28 cellular contexts compared by ENCODE assay signal in the genomic region with DNA sequence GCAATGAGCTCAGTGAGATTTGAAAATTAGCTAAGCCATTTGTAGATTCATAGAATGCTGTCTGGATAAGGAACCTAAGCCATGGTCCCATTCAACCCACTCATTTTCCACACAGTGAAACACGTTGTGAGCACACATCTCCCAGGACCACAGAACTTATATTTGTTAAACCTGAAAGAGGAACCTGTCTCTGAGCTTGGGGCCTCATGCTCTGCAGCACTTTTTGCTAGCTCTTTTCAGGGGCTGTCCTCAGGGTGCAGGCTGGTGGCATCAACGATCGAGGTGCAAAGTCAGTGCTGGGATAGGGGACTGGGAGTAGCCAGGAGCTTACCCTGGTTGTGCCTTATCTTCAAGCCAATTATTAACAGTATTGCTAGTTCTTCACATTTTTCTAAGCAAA. TPM values are rescaled to one million over a fixed set of nuclear protein-coding genes. Genes with fewer than 3 reads are reported as not detected.
"Had no signal": no experiment of that assay in that cellular context is flagged by ENCODE, and none has a peak within 500 bp of the region (broad histone marks: within the 10 kb centered on the region; RNA-seq: fewer than 3 reads in every experiment).

No MANE protein-coding gene starts in this region.

- DNase-seq: islet precursor cell; left ventricle myocardium inferior; mesendoderm; naive B cell; natural killer cell; nephron progenitor cell; occipital lobe; right lobe of liver; stimulated activated CD4-positive, alpha-beta T cell treated with anti-CD3 and anti-CD28 coated beads, Interleukin-1b, Interleukin-23, amount 100 ng/mL, for 48 hours; stimulated activated CD4-positive, alpha-beta T cell treated with anti-CD3 and anti-CD28 coated beads, Interleukin-2, amount 100 ng/mL, for 48 hours; stimulated activated CD4-positive, alpha-beta T cell treated with anti-CD3 and anti-CD28 coated beads, Interleukin-4, amount 100 ng/mL, for 4 hours; stimulated activated naive CD4-positive, alpha-beta T cell; tibial artery; uterus had no signal

- H3K27me3 ChIP-seq: neural progenitor cell, right atrium auricular region, right lobe of liver, uterus had no signal

- H3K36me3 Mint-ChIP-seq: mesothelial cell of epicardium, naive B cell, natural killer cell, neural progenitor cell, type B pancreatic cell had no signal

- H3K4me3 Mint-ChIP-seq: mesothelial cell of epicardium; naive B cell; natural killer cell; nephron progenitor cell; neural progenitor cell; stimulated activated naive CD8-positive, alpha-beta T cell treated with anti-CD3 and anti-CD28 coated beads, Interleukin-15, Interleukin-2, amounts not matched to agents 100 ng/mL and 50 ng/mL, for 24 hours; type B pancreatic cell had no signal

- H3K9me3 ChIP-seq: left ventricle myocardium inferior, neutrophil, right atrium auricular region, right lobe of liver, suprapubic skin, thoracic aorta, tibial artery, uterus had no signal

- H3K27ac ChIP-seq: left ventricle myocardium inferior, neural progenitor cell, neutrophil, parathyroid adenoma, right atrium auricular region, right lobe of liver, suprapubic skin, thoracic aorta, tibial artery, uterus had no signal

- H3K4me3 ChIP-seq: left ventricle myocardium inferior, lung, neural progenitor cell, right atrium auricular region, right lobe of liver, smooth muscle cell, suprapubic skin, thoracic aorta, tibial artery, uterus had no signal

- ATAC-seq: natural killer cell, right lobe of liver had no signal

- H3K9me3 Mint-ChIP-seq: mesothelial cell of epicardium; naive B cell; natural killer cell; nephron progenitor cell; neural progenitor cell; stimulated activated naive CD8-positive, alpha-beta T cell treated with anti-CD3 and anti-CD28 coated beads, Interleukin-15, Interleukin-2, amounts not matched to agents 100 ng/mL and 50 ng/mL, for 24 hours; type B pancreatic cell had no signal

- H3K4me1 ChIP-seq: left ventricle myocardium inferior, neural progenitor cell, parathyroid adenoma, right atrium auricular region, right lobe of liver, suprapubic skin, tibial artery, uterus had no signal

- H3K4me1 Mint-ChIP-seq: mesothelial cell of epicardium, naive B cell, natural killer cell, nephron progenitor cell, neural progenitor cell had no signal

- H3K36me3 ChIP-seq: left ventricle myocardium inferior, neural progenitor cell, neutrophil, right atrium auricular region, right lobe of liver, suprapubic skin, thoracic aorta, tibial artery, uterus had no signal

- H3K27ac Mint-ChIP-seq: mesothelial cell of epicardium; naive B cell; natural killer cell; nephron progenitor cell; neural progenitor cell; progenitor cell of endocrine pancreas; stimulated activated naive CD8-positive, alpha-beta T cell treated with anti-CD3 and anti-CD28 coated beads, Interleukin-15, Interleukin-2, amounts not matched to agents 100 ng/mL and 50 ng/mL, for 24 hours; type B pancreatic cell had no signal

RNA-seq across cellular contexts. Expression of a gene that starts 11.9 kb away (rescaled TPM):
- total RNA-seq: left ventricle myocardium inferior, natural killer cell, pulmonary artery endothelial cell, skeletal muscle tissue had no signal
